Comparison of ENCODE assay signal across 8 cellular contexts in the genomic region with DNA sequence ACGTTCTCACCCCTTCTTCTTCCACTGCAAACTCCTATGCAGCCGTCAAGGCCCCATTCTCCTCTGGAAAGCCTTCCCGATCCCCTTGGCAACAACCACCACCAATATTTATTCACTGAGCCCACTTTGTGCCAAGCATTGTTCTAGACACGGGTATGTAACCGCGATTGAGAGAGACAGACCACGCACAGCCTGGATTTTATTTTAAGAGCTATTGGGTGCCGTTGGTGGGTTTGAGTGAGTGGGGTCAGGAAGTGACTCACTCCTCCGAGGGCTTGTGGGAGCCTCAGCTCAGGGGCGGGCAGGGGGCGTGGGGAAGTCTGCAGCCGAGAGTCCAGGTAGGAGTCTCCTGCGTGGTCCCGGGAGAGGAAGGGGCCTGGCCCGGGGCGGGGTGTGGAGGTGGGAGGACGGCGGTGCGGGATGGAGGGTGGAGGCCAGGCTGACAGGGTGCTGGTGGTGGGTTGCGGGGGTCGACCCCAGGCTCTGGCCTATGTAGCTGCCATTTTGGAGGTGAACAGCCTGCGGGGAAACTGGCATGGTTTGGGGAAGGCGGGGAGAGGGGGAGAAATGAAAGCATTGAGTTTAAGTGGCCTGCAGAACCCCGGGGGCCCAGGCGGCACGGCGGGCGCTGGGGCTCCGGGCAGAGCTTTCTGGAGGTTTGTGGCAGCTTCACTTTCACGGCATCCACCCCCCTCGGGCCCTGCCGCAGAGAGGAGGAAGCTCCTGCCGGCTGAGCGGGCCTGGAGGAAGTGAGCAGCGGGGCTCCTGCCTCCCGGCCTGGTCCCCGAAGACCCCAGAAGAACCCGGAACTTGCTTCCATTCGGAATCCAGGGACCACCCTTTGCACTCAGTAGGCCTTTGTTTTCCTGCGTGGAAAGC. TPM values are rescaled to one million over a fixed set of nuclear protein-coding genes. Genes with fewer than 3 reads are reported as not detected.
DNase-seq lines count a peak whose midpoint lies in the region; ATAC-seq, FAIRE-seq and TF ChIP-seq lines count a peak whose summit lies in the region.

No MANE protein-coding gene starts in this region.

- H3K4me1 Mint-ChIP-seq in activated T-helper 17 cell treated with anti-CD3 and anti-CD28 coated beads, Interleukin-2, amount 50 U/mL, for 72 hours, result peaks cover 12% of the 10 kb centered on the region

- H3K36me3 ChIP-seq in OCI-LY1 (ENCODE audit: insufficient read depth, low read length) (no peaks in the 10 kb centered on the region), lower lobe of right lung (peaks cover 4% of the 10 kb centered on the region)

- FAIRE-seq in H54 (lab: Jason Lieb, UNC), result no peak

- no peaks in the 10 kb centered on the region for H3K36me3 Mint-ChIP-seq in activated T-helper 17 cell treated with anti-CD3 and anti-CD28 coated beads, Interleukin-2, amount 50 U/mL, for 72 hours (ENCODE audit: low read depth)

- H3K27ac ChIP-seq in OCI-LY1 (ENCODE audit: low read depth, low read length, poor library complexity, severe bottlenecking), result no peak overlapping the region
- peak overlapping the region; percentile 86 for H3K27ac ChIP-seq in lower lobe of right lung

- H3K9me3 Mint-ChIP-seq in activated T-helper 17 cell treated with anti-CD3 and anti-CD28 coated beads, Interleukin-2, amount 50 U/mL, for 72 hours, result no peaks in the 10 kb centered on the region

- peak overlapping the region; percentile 27; the same call in 1 of the 2 replicates for H3K4me2 ChIP-seq in OCI-LY1 (ENCODE audit: low read length)

- H3K4me1 ChIP-seq in OCI-LY1 (ENCODE audit: insufficient read depth, low read length, severe bottlenecking) (peaks cover 16% of the 10 kb centered on the region), lower lobe of right lung (peaks cover 4% of the 10 kb centered on the region)

- peak overlapping the region; percentile 74 for H3K27ac Mint-ChIP-seq in activated T-helper 17 cell treated with anti-CD3 and anti-CD28 coated beads, Interleukin-2, amount 50 U/mL, for 72 hours

- DNase-seq in GM10248 (ENCODE audit: extremely low spot score) (peak; percentile 62), lower lobe of right lung (peak; percentile 79), H54 (ENCODE audit: insufficient read length, low spot score) (no peak), EL (no peak), SK-N-DZ (ENCODE audit: low spot score) (no peak)
- DNase-seq in stimulated activated naive CD4-positive, alpha-beta T cell treated with Interleukin-2 at 50 U/mL for 16 hours (lab: John Stamatoyannopoulos, UW), result peak; percentile 66

- H2AFZ ChIP-seq in OCI-LY1 (ENCODE audit: low read length), result no peak overlapping the region

- no peaks in the 10 kb centered on the region for H3F3A ChIP-seq in OCI-LY1 (ENCODE audit: insufficient read depth, low read length)

- ATAC-seq in activated T-helper 17 cell treated with anti-CD3 and anti-CD28 coated beads, Interleukin-2, amount 50 U/mL, for 72 hours (replicated peaks), result peak; percentile 65
- ATAC-seq in lower lobe of right lung, result peak; percentile 71 to 72

- CTCF ChIA-PET in GM10248 (lab: Yijun Ruan, JAX), result interaction anchor here (1.3 to 2.2 kb wide), 5 partner anchors 12 to 446 kb away, joined by 3 to 9 read pairs (median 4); no protein-coding TSS in a partner anchor

- H3K9me2 ChIP-seq in OCI-LY1 (ENCODE audit: low read depth, low read length), result no peaks in the 10 kb centered on the region

- H4K20me1 ChIP-seq in OCI-LY1 (ENCODE audit: insufficient read depth, low read length), result no peaks in the 10 kb centered on the region

- no peak overlapping the region for H3K9ac ChIP-seq in OCI-LY1 (ENCODE audit: low read length)

- peak overlapping the region; percentile 74 for H3K4me3 Mint-ChIP-seq in activated T-helper 17 cell treated with anti-CD3 and anti-CD28 coated beads, Interleukin-2, amount 50 U/mL, for 72 hours

- H3K79me2 ChIP-seq in OCI-LY1 (ENCODE audit: insufficient read depth, low read length), result no peaks in the 10 kb centered on the region

- POLR2A ChIA-PET in GM10248 (lab: Yijun Ruan, JAX), result interaction anchor here (0.5 to 1.8 kb wide), 3 partner anchors 9 to 144 kb away, joined by 3 to 7 read pairs (median 3); no protein-coding TSS in a partner anchor

- TF ChIP-seq POLR2A in H54 (IDR thresholded peaks at IDR 0.05; ENCODE audit: low read depth, low read length), result no peak

- H3K27me3 Mint-ChIP-seq in activated T-helper 17 cell treated with anti-CD3 and anti-CD28 coated beads, Interleukin-2, amount 50 U/mL, for 72 hours, result no peaks in the 10 kb centered on the region

- peak overlapping the region; percentile 5 for H3K4me3 ChIP-seq in OCI-LY1 (ENCODE audit: low read depth, low read length, poor library complexity, severe bottlenecking)
- peak overlapping the region; percentile 54 for H3K4me3 ChIP-seq in lower lobe of right lung

- H3K27me3 ChIP-seq in OCI-LY1 (ENCODE audit: insufficient read depth, low read length), result peaks cover 12% of the 10 kb centered on the region
- H3K27me3 ChIP-seq in lower lobe of right lung (ENCODE audit: low read depth), result peaks cover 15% of the 10 kb centered on the region

- intact Hi-C loops in lower lobe of right lung (cut with DNase I), result no loop called here

- TF ChIP-seq CTCF in GM10248 (IDR thresholded peaks at IDR 0.05; ENCODE audit: control extremely low read depth, extremely low read depth, low read depth, missing control alignments) (no peak), OCI-LY1 (IDR thresholded peaks at IDR 0.05; ENCODE audit: low read length) (no peak), lower lobe of right lung (IDR thresholded peaks at IDR 0.05) (no peak)

- H3K9me3 ChIP-seq in OCI-LY1 (ENCODE audit: low read length), result no peaks in the 10 kb centered on the region
- H3K9me3 ChIP-seq in lower lobe of right lung, result no peaks in the 10 kb centered on the region

RNA-seq across cellular contexts. Expression of a gene that starts 0.5 kb away (rescaled TPM):
- total RNA-seq in activated T-helper 17 cell treated with anti-CD3 and anti-CD28 coated beads, Interleukin-2, amount 50 U/mL, for 72 hours, result 10 to 100 TPM; 34.9 to 35.8 TPM
- total RNA-seq in lower lobe of right lung, result 96.2 TPM
- polyA plus RNA-seq in SK-N-DZ (2014; cell fraction: cytosol; rRNA removed), result not detected in 2 replicates
- not detected in 2 replicates for polyA plus RNA-seq in SK-N-DZ (2014; cell fraction: nucleus; rRNA removed)

Comparison
In these comparisons a context has a peak if more than half of its experiments do, and no peak if none do; other contexts are left out.
1. DNase-seq: peak in GM10248 (single experiment), lower lobe of right lung (single experiment) and stimulated activated naive CD4-positive, alpha-beta T cell treated with Interleukin-2 at 50 U/mL for 16 hours (single experiment); none in H54 (single experiment), EL (single experiment) and SK-N-DZ (single experiment).